10 cellular contexts compared by ENCODE assay signal in the genomic region with DNA sequence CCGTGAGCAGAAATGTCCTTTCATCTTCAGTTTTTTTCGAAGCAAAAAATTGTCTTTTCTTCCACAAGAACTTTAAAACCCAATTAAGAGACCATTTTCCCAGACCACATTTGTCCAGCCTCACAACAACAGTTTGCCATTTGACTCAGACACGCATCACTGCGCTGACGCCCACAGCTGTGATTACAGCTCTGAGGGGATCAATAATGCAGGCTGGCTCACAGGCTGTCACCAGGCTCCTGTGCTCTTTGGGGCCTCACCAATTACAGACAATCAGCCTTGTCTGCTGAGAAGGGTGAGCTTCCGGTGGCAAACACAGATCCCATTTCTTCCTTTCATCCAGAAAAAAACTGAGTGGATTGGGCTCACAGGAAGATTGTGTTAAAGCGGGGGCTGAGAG. TPM values are rescaled to one million over a fixed set of nuclear protein-coding genes. Genes with fewer than 3 reads are reported as not detected.
A peak's percentile ranks its signal among the peaks of the same experiment; 100 is the strongest.
DNase-seq lines count a peak whose midpoint lies in the region; ATAC-seq, FAIRE-seq and TF ChIP-seq lines count a peak whose summit lies in the region.
"Had no signal": no experiment of that assay in that cellular context is flagged by ENCODE, and none has a peak within 500 bp of the region (broad histone marks: within the 10 kb centered on the region; RNA-seq: fewer than 3 reads in every experiment).

No MANE protein-coding gene starts in this region.

- no TSS peak for BruUV-seq in HCT116 (replicated peaks; lab: Mats Ljungman, UMichigan)

- H3K27ac ChIP-seq in A549 (peak overlapping the region; percentile 41 to 68; a peak in 5 of 6 replicates), HCT116 (ENCODE audit: low read depth, low read length) (no peak overlapping the region), epithelial cell of prostate (peak overlapping the region; percentile 58)
- H3K27ac ChIP-seq: BLaER1 had no signal

- no peak for TF ChIP-seq CTCF in A549 (IDR thresholded peaks at IDR 0.05)
- TF ChIP-seq CTCF in HCT116 (IDR thresholded peaks at IDR 0.05 in 2 of 3, conservative IDR thresholded peaks at IDR 0.05 in 1 of 3; ENCODE audit: borderline replicate concordance in 1 of 3, insufficient read depth in 1 of 3, low read depth in 2 of 3, low read length in 2 of 3), result no peak

- WGBS in A549 (ENCODE audit: missing lambda C conversion rate), result 92% methylated on average over 7 of the region's 7 CpGs

- no peak for ATAC-seq in A549
- no peak for ATAC-seq in HCT116
- no peak for ATAC-seq in HG03521 (IDR thresholded peaks at IDR 0.05; ENCODE audit: unreplicated experiment)

- no peaks in the 10 kb centered on the region for H3K36me3 ChIP-seq in HCT116 (ENCODE audit: control insufficient read depth in 1 of 2, insufficient read depth in 2 of 2, low read length in 2 of 2)
- H3K36me3 ChIP-seq: BLaER1 had no signal

- H3K9me3 ChIP-seq in A549 (no peaks in the 10 kb centered on the region), HCT116 (ENCODE audit: control insufficient read depth in 1 of 2, insufficient read depth in 1 of 2, low read depth in 1 of 2, low read length in 2 of 2) (no peaks in the 10 kb centered on the region)
- H3K9me3 ChIP-seq: BLaER1 had no signal

- TF ChIP-seq RAD21 in A549 (conservative IDR thresholded peaks at IDR 0.05 in 1 of 2, IDR thresholded peaks at IDR 0.05 in 1 of 2) (no peak), HCT116 (IDR thresholded peaks at IDR 0.05; ENCODE audit: low read depth) (no peak)

- DNase-seq in A549 (ENCODE audit: low read depth in 1 of 2, low spot score in 1 of 2) (no peak), HCT116 (ENCODE audit: low read depth, low spot score) (no peak), NCI-H748 (lab: John Stamatoyannopoulos, UW; ENCODE audit: unreplicated experiment) (peak; percentile 97), epithelial cell of prostate (ENCODE audit: low read depth, low spot score) (no peak), NK-92 (lab: John Stamatoyannopoulos, UW; ENCODE audit: unreplicated experiment) (no peak), dermis blood vessel endothelial cell (no peak), HuH-7 (ENCODE audit: low spot score) (no peak)

- peak overlapping the region; percentile 41 for H3K9ac ChIP-seq in HCT116 (ENCODE audit: low read length)
- H3K9ac ChIP-seq: BLaER1 had no signal

- no peaks in the 10 kb centered on the region for H4K20me1 ChIP-seq in HCT116 (ENCODE audit: insufficient read depth)
- H4K20me1 ChIP-seq: BLaER1 had no signal

- CTCF ChIA-PET in A549 (lab: Yijun Ruan, JAX), result interaction anchor here (0.8 to 4.2 kb wide), 5 partner anchors 20 to 609 kb away, joined by 3 to 15 read pairs (median 7); no protein-coding TSS in a partner anchor
- CTCF ChIA-PET in HCT116 (lab: Charles Lee), result no interaction called here

- no peaks in the 10 kb centered on the region for H3K27me3 ChIP-seq in HCT116 (ENCODE audit: insufficient read depth, low read length)
- H3K27me3 ChIP-seq: BLaER1 had no signal

- H3K4me3 ChIP-seq in A549 (no peak overlapping the region), HCT116 (replicated peaks in 1 of 2; ENCODE audit: low read depth in 1 of 2, low read length in 2 of 2) (peak overlapping the region in 1 of 2 experiments; percentile 36; a peak in 2 of 4 replicates)
- H3K4me3 ChIP-seq: BLaER1 had no signal

- H3K9me2 ChIP-seq in HCT116 (ENCODE audit: insufficient read depth), result no peaks in the 10 kb centered on the region

- peak overlapping the region; percentile 71 for H2AFZ ChIP-seq in HCT116 (ENCODE audit: low read depth, low read length, poor library complexity, severe bottlenecking)

- TF ChIP-seq EP300 in A549 (IDR thresholded peaks at IDR 0.05), result no peak

- H3K79me2 ChIP-seq in HCT116 (ENCODE audit: insufficient read depth, low read length), result no peaks in the 10 kb centered on the region

- H3K4me2 ChIP-seq in A549, result peak overlapping the region; percentile 54; the same call in 2 of the 3 replicates
- H3K4me2 ChIP-seq in HCT116 (ENCODE audit: low read length), result peak overlapping the region; percentile 78
- H3K4me2 ChIP-seq: BLaER1 had no signal

- POLR2A ChIA-PET in A549 (lab: Yijun Ruan, JAX), result no interaction called here
- POLR2A ChIA-PET in HCT116 (lab: Charles Lee), result no interaction called here

- intact Hi-C loops in HCT116 (cut with micrococcal nuclease), result loop anchor here (5.0 kb wide), 1 partner anchor 85 kb away; no protein-coding TSS in a partner anchor

- RAD21 ChIA-PET in HCT116 (lab: Charles Lee; ENCODE audit: low non-redundant PET in 1 of 2, low total read pairs in 2 of 2, uncharacterized antibody in 2 of 2, unreplicated experiment in 2 of 2), result interaction anchor here in 1 of 2 experiments (0.8 kb wide), 1 partner anchor 327 kb away, joined by 3 read pairs; no protein-coding TSS in a partner anchor

- no peak for FAIRE-seq in A549 (lab: Jason Lieb, UNC)

- TF ChIP-seq POLR2A in A549 (IDR thresholded peaks at IDR 0.05; ENCODE audit: low read length), result no peak
- TF ChIP-seq POLR2A in HCT116 (IDR thresholded peaks at IDR 0.05; ENCODE audit: borderline replicate concordance, extremely low read depth, insufficient read depth, insufficient read length), result no peak

- H3K4me1 ChIP-seq in A549 (peaks cover 39% of the 10 kb centered on the region), HCT116 (ENCODE audit: control insufficient read depth in 1 of 2, insufficient read depth in 2 of 2, low read length in 2 of 2) (peaks cover 33 to 50% of the 10 kb centered on the region in 2 experiments)
- H3K4me1 ChIP-seq: BLaER1 had no signal

TF ChIP-seq in A549, 52 proteins besides CTCF, POLR2A, EP300 and RAD21:
- TF ChIP-seq CEBPB (IDR thresholded peaks at IDR 0.05), result no peak
- no peak for TF ChIP-seq CHD2 (IDR thresholded peaks at IDR 0.05; ENCODE audit: low read length, partially characterized antibody)
- TF ChIP-seq CBX8 (IDR thresholded peaks at IDR 0.05), result no peak
- TF ChIP-seq HES2 (IDR thresholded peaks at IDR 0.05), result no peak
- no peak for TF ChIP-seq HMGXB4 (CRISPR knock-in tag; IDR thresholded peaks at IDR 0.05; ENCODE audit: borderline replicate concordance)
- TF ChIP-seq ZFP36 (IDR thresholded peaks at IDR 0.05; ENCODE audit: borderline replicate concordance, partially characterized antibody), result no peak
- TF ChIP-seq ZNF302 (CRISPR knock-in tag; IDR thresholded peaks at IDR 0.05), result no peak
- no peak for TF ChIP-seq JUNB (IDR thresholded peaks at IDR 0.05)
TF ChIP-seq in A549: peak in this region for 0.

TF ChIP-seq in HCT116, 20 proteins besides CTCF, POLR2A, EP300 and RAD21:
- TF ChIP-seq FOSL1 (IDR thresholded peaks at IDR 0.05; ENCODE audit: low read depth) (no peak), EGR1 (IDR thresholded peaks at IDR 0.05; ENCODE audit: low read depth) (peak; percentile 11; the same call in 1 of the 2 replicates), CBX3 (IDR thresholded peaks at IDR 0.05; ENCODE audit: low read depth) (no peak)

RNA-seq across cellular contexts. Expression of gene DDC, which starts 33.3 kb away (rescaled TPM):
- 2.2 and 2.8 TPM in 2 replicates for polyA plus RNA-seq in A549 (2011; rRNA removed)
- polyA plus RNA-seq in A549 (2012; cell fraction: cytosol; rRNA removed), result 1.3 and 1.7 TPM in 2 replicates
- polyA plus RNA-seq in A549 (2012; cell fraction: nucleus; rRNA removed), result 1.1 and 1.6 TPM in 2 replicates
- polyA plus RNA-seq in A549 (2017; fragmentation: RNase III; extraction: RNeasy Plus Mini Kit Qiagen cat#74134 plus additional on column Dnase treatment), result 1.0 to 2.1 TPM (median 1.3 TPM) in 3 replicates
- 0.79 and 1.0 TPM in 2 replicates for polyA minus RNA-seq in A549 (2011; rRNA and poly(A)+ RNA removed)
- total RNA-seq in HCT116 (2021; ENCODE audit: unreplicated experiment), result not detected
- polyA plus RNA-seq in HCT116 (2012), result not detected in 2 replicates
- 0.17 TPM in 1 of 2 replicates, not detected in the other for total RNA-seq in dermis blood vessel endothelial cell
- total RNA-seq: SK-MEL-5 had no signal
